In the genomic region with DNA sequence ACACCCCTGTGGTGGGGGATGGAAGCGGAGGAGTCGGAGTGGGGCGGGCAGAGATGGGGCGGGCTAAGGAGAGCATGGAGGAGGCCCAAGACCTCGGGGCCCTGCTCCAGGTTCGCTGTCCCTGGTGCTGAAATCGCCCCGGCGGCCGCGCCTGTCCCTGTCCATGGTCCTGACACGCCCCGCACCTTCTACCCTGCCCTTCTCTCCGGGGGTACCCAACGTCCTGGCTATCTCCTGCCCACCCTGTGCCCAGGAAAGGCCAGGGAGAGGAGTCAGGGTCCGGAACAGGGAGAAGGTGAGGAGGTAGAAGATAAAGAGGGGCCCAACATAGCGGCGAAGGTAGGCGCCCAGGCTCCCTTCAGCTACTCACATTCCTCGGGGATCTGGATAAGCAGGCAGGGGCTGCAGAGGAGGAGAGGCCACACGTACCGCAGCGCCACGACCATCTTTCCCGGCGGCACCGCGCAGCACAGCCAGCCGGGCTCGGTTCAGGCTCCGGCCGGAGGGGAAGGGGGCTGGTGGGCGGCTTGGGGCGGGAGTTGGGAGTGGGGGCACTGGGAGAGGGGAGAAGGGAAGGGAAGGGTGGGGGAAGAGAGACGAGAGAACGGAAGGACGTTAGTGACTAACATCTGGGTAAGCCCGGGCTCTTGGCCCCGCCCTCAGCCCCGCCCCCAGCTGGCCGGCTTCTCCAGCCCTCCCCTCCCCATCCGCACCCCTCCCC, we compare ENCODE assay signal across 6 cellular contexts. TPM values are rescaled to one million over a fixed set of nuclear protein-coding genes. Genes with fewer than 3 reads are reported as not detected.
DNase-seq lines count a peak whose midpoint lies in the region; ATAC-seq lines count a peak whose summit lies in the region.

No MANE protein-coding gene starts in this region.

- POLR2A ChIA-PET in activated CD4-positive, alpha-beta T cell treated with anti-CD3 and anti-CD28 coated beads, Interleukin-2, amount 10 ng/mL, durations not matched to agents 7 days and 5 days (lab: Charles Lee), result interaction anchor here (0.6 kb wide), 1 partner anchor 23 kb away, joined by 3 read pairs; no protein-coding TSS in a partner anchor

- ATAC-seq in GM18498 (IDR thresholded peaks at IDR 0.05; ENCODE audit: unreplicated experiment), result no peak

- DNase-seq in HK-2 (ENCODE audit: unreplicated experiment), result peak; percentile 62
- DNase-seq in activated CD4-positive, alpha-beta T cell treated with anti-CD3 and anti-CD28 coated beads, Interleukin-2, amount 10 ng/mL, durations not matched to agents 7 days and 5 days, result peak; percentile 65
- DNase-seq in glomerular visceral epithelial cell (ENCODE audit: extremely low spot score), result peak; percentile 31
- peak; percentile 30 to 63 for DNase-seq in stimulated activated CD4-positive, alpha-beta T cell treated with anti-CD3 and anti-CD28 coated beads, Interleukin-4, amount 100 ng/mL, for 4 hours
- DNase-seq in NCI-H128 (lab: John Stamatoyannopoulos, UW; ENCODE audit: unreplicated experiment), result no peak

- peaks cover 25% of the 10 kb centered on the region for H3K27me3 Mint-ChIP-seq in activated CD4-positive, alpha-beta T cell treated with anti-CD3 and anti-CD28 coated beads, Interleukin-2, amount 10 ng/mL, durations not matched to agents 7 days and 5 days

- CTCF ChIA-PET in activated CD4-positive, alpha-beta T cell treated with anti-CD3 and anti-CD28 coated beads, Interleukin-2, amount 10 ng/mL, durations not matched to agents 7 days and 5 days (lab: Charles Lee), result no interaction called here

- H3K9me3 Mint-ChIP-seq in activated CD4-positive, alpha-beta T cell treated with anti-CD3 and anti-CD28 coated beads, Interleukin-2, amount 10 ng/mL, durations not matched to agents 7 days and 5 days, result no peaks in the 10 kb centered on the region

- no peaks in the 10 kb centered on the region for H3K36me3 Mint-ChIP-seq in activated CD4-positive, alpha-beta T cell treated with anti-CD3 and anti-CD28 coated beads, Interleukin-2, amount 10 ng/mL, durations not matched to agents 7 days and 5 days (ENCODE audit: low read depth)

- H3K27ac Mint-ChIP-seq in activated CD4-positive, alpha-beta T cell treated with anti-CD3 and anti-CD28 coated beads, Interleukin-2, amount 10 ng/mL, durations not matched to agents 7 days and 5 days, result no peak overlapping the region

- peaks cover 21% of the 10 kb centered on the region for H3K4me1 Mint-ChIP-seq in activated CD4-positive, alpha-beta T cell treated with anti-CD3 and anti-CD28 coated beads, Interleukin-2, amount 10 ng/mL, durations not matched to agents 7 days and 5 days

- no peak overlapping the region for H3K4me3 Mint-ChIP-seq in activated CD4-positive, alpha-beta T cell treated with anti-CD3 and anti-CD28 coated beads, Interleukin-2, amount 10 ng/mL, durations not matched to agents 7 days and 5 days

RNA-seq across cellular contexts. Expression of gene L1CAM, which starts 10.4 kb away (rescaled TPM):
- total RNA-seq in activated CD4-positive, alpha-beta T cell treated with anti-CD3 and anti-CD28 coated beads, Interleukin-2, amount 10 ng/mL, durations not matched to agents 7 days and 5 days, result 1 to 10 TPM; 1.9 to 2.1 TPM

RNA-seq across cellular contexts. Expression of gene AVPR2, which starts 28.9 kb away (rescaled TPM):
- not detected for total RNA-seq in activated CD4-positive, alpha-beta T cell treated with anti-CD3 and anti-CD28 coated beads, Interleukin-2, amount 10 ng/mL, durations not matched to agents 7 days and 5 days

RNA-seq across cellular contexts. Expression of gene PDZD4, which starts 45.2 kb away (rescaled TPM):
- under 1 TPM; 0.32 to 0.60 TPM for total RNA-seq in activated CD4-positive, alpha-beta T cell treated with anti-CD3 and anti-CD28 coated beads, Interleukin-2, amount 10 ng/mL, durations not matched to agents 7 days and 5 days

RNA-seq across cellular contexts. Expression of gene ARHGAP4, which starts 50.5 kb away (rescaled TPM):
- 100 to 1,000 TPM; 303 to 334 TPM for total RNA-seq in activated CD4-positive, alpha-beta T cell treated with anti-CD3 and anti-CD28 coated beads, Interleukin-2, amount 10 ng/mL, durations not matched to agents 7 days and 5 days

RNA-seq across cellular contexts. Expression of gene NAA10, which starts 59.3 kb away (rescaled TPM):
- total RNA-seq in activated CD4-positive, alpha-beta T cell treated with anti-CD3 and anti-CD28 coated beads, Interleukin-2, amount 10 ng/mL, durations not matched to agents 7 days and 5 days, result 10 to 100 TPM; 72.9 to 83.2 TPM
